24 cellular contexts compared by ENCODE assay signal in genomic region chr20:47237715-47238114, GRCh38.
DNase-seq lines count a peak whose midpoint lies in the region; ATAC-seq and TF ChIP-seq lines count a peak whose summit lies in the region.
"Had no signal": no experiment of that assay in that cellular context is flagged by ENCODE, and none has a peak within 500 bp of the region (broad histone marks: within the 10 kb centered on the region; RNA-seq: fewer than 3 reads in every experiment).

No MANE protein-coding gene starts in this region.

- H3K36me3 ChIP-seq in uterus, result no peaks in the 10 kb centered on the region

- ATAC-seq in T-helper 17 cell, result no peak
- ATAC-seq: activated CD4-positive, alpha-beta T cell treated with anti-CD3 and anti-CD28 coated beads for 36 hours; left colon; T-cell had no signal

- H3K4me3 Mint-ChIP-seq in T-helper 17 cell, result no peak overlapping the region
- H3K4me3 Mint-ChIP-seq: activated CD4-positive, alpha-beta T cell treated with anti-CD3 and anti-CD28 coated beads for 36 hours; memory B cell; T-cell had no signal

- H3K27me3 ChIP-seq in dorsolateral prefrontal cortex (no peaks in the 10 kb centered on the region), uterus (no peaks in the 10 kb centered on the region)
- H3K27me3 ChIP-seq: Peyer's patch, SJSA1, spleen, transverse colon had no signal

- H3K4me1 Mint-ChIP-seq in T-helper 17 cell, result no peaks in the 10 kb centered on the region
- H3K4me1 Mint-ChIP-seq: activated CD4-positive, alpha-beta T cell treated with anti-CD3 and anti-CD28 coated beads for 36 hours; T-cell had no signal

- peak overlapping the region; percentile 8 for H3K27ac Mint-ChIP-seq in T-helper 17 cell
- H3K27ac Mint-ChIP-seq: activated CD4-positive, alpha-beta T cell treated with anti-CD3 and anti-CD28 coated beads for 36 hours; memory B cell; T-cell had no signal

- H3K27me3 Mint-ChIP-seq in T-helper 17 cell, result no peaks in the 10 kb centered on the region
- H3K27me3 Mint-ChIP-seq: activated CD4-positive, alpha-beta T cell treated with anti-CD3 and anti-CD28 coated beads for 36 hours; memory B cell; T-cell had no signal

- H3K36me3 Mint-ChIP-seq in T-helper 17 cell (ENCODE audit: low read depth), result no peaks in the 10 kb centered on the region

- no peak for TF ChIP-seq POLR2A in uterus (IDR thresholded peaks at IDR 0.05)

- H3K4me1 ChIP-seq in uterus, result no peaks in the 10 kb centered on the region

- DNase-seq in NCI-H2171 treated with DMSO at 0.1 percent for 48 hours (lab: John Stamatoyannopoulos, UW) (peak; percentile 46), NCI-H2171 (lab: John Stamatoyannopoulos, UW) (no peak), T-helper 17 cell (no peak), dorsolateral prefrontal cortex (peak in 7 of 10 donors; percentile 45 to 77 (median 70)), posterior cingulate gyrus (peak in 7 of 10 donors; percentile 44 to 93 (median 58)), uterus (no peak), UCSD-AML1 (lab: John Stamatoyannopoulos, UW; ENCODE audit: unreplicated experiment) (no peak), NCI-H524 treated with DMSO at 0.1 percent for 48 hours (lab: John Stamatoyannopoulos, UW) (no peak)
- DNase-seq: activated CD4-positive, alpha-beta T cell treated with anti-CD3 and anti-CD28 coated beads for 36 hours; aorta; DND-41; Karpas-422; left colon; MV-4-11; NCI-H1694; NCI-H526; Peyer's patch; spleen; stimulated activated CD4-positive, alpha-beta T cell treated with anti-CD3 and anti-CD28 coated beads, Interleukin-4, amount 100 ng/mL, for 24 hours; stimulated activated naive CD4-positive, alpha-beta T cell treated with Interleukin-2 at 50 U/mL for 16 hours; T-cell; transverse colon had no signal

- intact Hi-C loops in dorsolateral prefrontal cortex (cut with DNase I) (no loop called here), posterior cingulate gyrus (cut with DNase I) (no loop called here), uterus (cut with DNase I; ENCODE audit: low total_unique reads) (no loop called here)

- H3K27ac ChIP-seq in dorsolateral prefrontal cortex, result peak overlapping the region in 30 of 59 donors; percentile 9 to 81 (median 46)
- no peak overlapping the region for H3K27ac ChIP-seq in uterus
- H3K27ac ChIP-seq: Peyer's patch, SJSA1, transverse colon had no signal

- TF ChIP-seq CTCF in dorsolateral prefrontal cortex (IDR thresholded peaks at IDR 0.05 in 54 of 56, conservative IDR thresholded peaks at IDR 0.05 in 2 of 56; ENCODE audit: low read depth in 1 of 56, partially characterized antibody in 56 of 56) (no peak), uterus (IDR thresholded peaks at IDR 0.05) (no peak)

- H3K4me3 ChIP-seq in dorsolateral prefrontal cortex (no peak overlapping the region), uterus (no peak overlapping the region)
- H3K4me3 ChIP-seq: Peyer's patch, SJSA1, spleen, transverse colon had no signal

- H3K9me3 ChIP-seq in T-helper 17 cell (ENCODE audit: control insufficient read depth, low read length, poor library complexity, severe bottlenecking), result no peaks in the 10 kb centered on the region
- H3K9me3 ChIP-seq in uterus, result no peaks in the 10 kb centered on the region
- H3K9me3 ChIP-seq: Peyer's patch, SJSA1, spleen, transverse colon had no signal

Comparison
In these comparisons a context has a peak if more than half of its experiments do, and no peak if none do; other contexts are left out.
1. DNase-seq: peak in NCI-H2171 treated with DMSO at 0.1 percent for 48 hours (single experiment), dorsolateral prefrontal cortex (7 of 10) and posterior cingulate gyrus (7 of 10); none in NCI-H2171 (single experiment), T-helper 17 cell (0 of 3), uterus (0 of 2), UCSD-AML1 (single experiment) and NCI-H524 treated with DMSO at 0.1 percent for 48 hours (single experiment).
2. H3K27ac ChIP-seq: peak in dorsolateral prefrontal cortex (30 of 59); none in uterus (0 of 2).